Comparison of ENCODE assay signal across 12 cellular contexts in genomic region chr19:2039959-2040646, GRCh38. TPM values are rescaled to one million over a fixed set of nuclear protein-coding genes. Genes with fewer than 3 reads are reported as not detected.
DNase-seq lines count a peak whose midpoint lies in the region; ATAC-seq, FAIRE-seq and TF ChIP-seq lines count a peak whose summit lies in the region.
"Had no signal": no experiment of that assay in that cellular context is flagged by ENCODE, and none has a peak within 500 bp of the region (broad histone marks: within the 10 kb centered on the region; RNA-seq: fewer than 3 reads in every experiment).

No MANE protein-coding gene starts in this region.

- H3K4me3 ChIP-seq in WERI-Rb-1 (ENCODE audit: low read depth, low read length) (no peak overlapping the region), subcutaneous abdominal adipose tissue (ENCODE audit: low read depth in 1 of 5, low read length in 5 of 5) (no peak overlapping the region)

- peak overlapping the region; percentile 37 for H3K27ac Mint-ChIP-seq in activated CD4-positive, alpha-beta T cell treated with anti-CD3 and anti-CD28 coated beads for 36 hours

- H3K4me1 ChIP-seq in subcutaneous abdominal adipose tissue (ENCODE audit: control insufficient read depth in 5 of 5, insufficient read depth in 5 of 5, low read length in 5 of 5), result peaks cover 2 to 49% (median 45%) of the 10 kb centered on the region in 5 donors

- H3K36me3 Mint-ChIP-seq in activated CD4-positive, alpha-beta T cell treated with anti-CD3 and anti-CD28 coated beads for 36 hours (ENCODE audit: low read depth), result peaks cover 21% of the 10 kb centered on the region

- no peak for TF ChIP-seq CTCF in WERI-Rb-1 (IDR thresholded peaks at IDR 0.05; ENCODE audit: low read depth, low read length)

- intact Hi-C loops in activated CD4-positive, alpha-beta T cell treated with anti-CD3 and anti-CD28 coated beads for 36 hours (cut with DNase I, micrococcal nuclease), result loop anchor here in 1 of 2 experiments (5.0 kb wide), 1 partner anchor 112 kb away; the partner anchor contains the start of gene AP3D1

- H3K27me3 ChIP-seq in WERI-Rb-1 (ENCODE audit: insufficient read depth, low read depth, severe bottlenecking), result no peaks in the 10 kb centered on the region
- H3K27me3 ChIP-seq in layer of hippocampus (ENCODE audit: control insufficient read depth, insufficient read depth, low read length), result no peaks in the 10 kb centered on the region
- H3K27me3 ChIP-seq in subcutaneous abdominal adipose tissue (ENCODE audit: control insufficient read depth in 5 of 5, insufficient read depth in 4 of 5, low read length in 5 of 5), result no peaks in the 10 kb centered on the region

- no peak for TF ChIP-seq POLR2A in GM12892 (IDR thresholded peaks at IDR 0.05; ENCODE audit: low read depth, low read length)

- H3K27me3 Mint-ChIP-seq in activated CD4-positive, alpha-beta T cell treated with anti-CD3 and anti-CD28 coated beads for 36 hours, result no peaks in the 10 kb centered on the region

- POLR2A ChIA-PET in activated CD4-positive, alpha-beta T cell treated with anti-CD3 and anti-CD28 coated beads for 36 hours (lab: Charles Lee), result interaction anchor here (2.9 kb wide), 1 partner anchor 12 kb away, joined by 20 read pairs; no protein-coding TSS in a partner anchor

- FAIRE-seq in GM12892 (lab: Jason Lieb, UNC), result no peak
- FAIRE-seq: A204.1 had no signal

- ATAC-seq in activated CD4-positive, alpha-beta T cell treated with anti-CD3 and anti-CD28 coated beads for 36 hours, result no peak
- no peak for ATAC-seq in GM21526 (IDR thresholded peaks at IDR 0.05; ENCODE audit: low FRiP score, unreplicated experiment)

- peaks cover 19% of the 10 kb centered on the region for H3K4me1 Mint-ChIP-seq in activated CD4-positive, alpha-beta T cell treated with anti-CD3 and anti-CD28 coated beads for 36 hours

- no peak overlapping the region for H3K9ac ChIP-seq in subcutaneous abdominal adipose tissue (ENCODE audit: low read length in 5 of 5)

- H3K9me3 Mint-ChIP-seq in activated CD4-positive, alpha-beta T cell treated with anti-CD3 and anti-CD28 coated beads for 36 hours (ENCODE audit: low read depth), result no peaks in the 10 kb centered on the region

- peaks cover 35% of the 10 kb centered on the region for H3K36me3 ChIP-seq in WERI-Rb-1
- H3K36me3 ChIP-seq in subcutaneous abdominal adipose tissue (ENCODE audit: control insufficient read depth in 5 of 5, insufficient read depth in 5 of 5, low read length in 5 of 5), result peaks cover 0 to 64% (median 56%) of the 10 kb centered on the region in 5 donors

- H3K9me3 ChIP-seq in WERI-Rb-1 (ENCODE audit: severe bottlenecking) (peaks cover 6% of the 10 kb centered on the region), subcutaneous abdominal adipose tissue (ENCODE audit: control insufficient read depth in 5 of 5, low read length in 5 of 5) (peaks cover 0 to 11% (median 8%) of the 10 kb centered on the region in 5 donors)

- peak overlapping the region; percentile 73 for H3K4me3 Mint-ChIP-seq in activated CD4-positive, alpha-beta T cell treated with anti-CD3 and anti-CD28 coated beads for 36 hours

- H3K27ac ChIP-seq in WERI-Rb-1 (peak overlapping the region; percentile 69), layer of hippocampus (ENCODE audit: low read depth, low read length) (peak overlapping the region; percentile 18), subcutaneous abdominal adipose tissue (ENCODE audit: low read depth, low read length) (peak overlapping the region; percentile 91)

- CTCF ChIA-PET in activated CD4-positive, alpha-beta T cell treated with anti-CD3 and anti-CD28 coated beads for 36 hours (lab: Charles Lee), result interaction anchor here (1.6 kb wide), 1 partner anchor 29 kb away, joined by 3 read pairs; no protein-coding TSS in a partner anchor

- no peak for DNase-seq in activated CD4-positive, alpha-beta T cell treated with anti-CD3 and anti-CD28 coated beads for 36 hours
- DNase-seq in activated CD4-positive, alpha-beta T cell treated with anti-CD3 and anti-CD28 coated beads for 4 hours, result no peak
- DNase-seq in WERI-Rb-1 (no peak), GM12892 (ENCODE audit: insufficient read length) (no peak), NCI-H526 (lab: John Stamatoyannopoulos, UW) (no peak)
- DNase-seq: activated gamma-delta T cell, foreskin melanocyte, NCI-H2227 treated with DMSO at 0.1 percent for 48 hours had no signal

RNA-seq across cellular contexts. Expression of gene MKNK2, which starts 10.9 kb away (rescaled TPM):
- 100 to 1,000 TPM; 139 to 155 TPM for total RNA-seq in activated CD4-positive, alpha-beta T cell treated with anti-CD3 and anti-CD28 coated beads for 36 hours
- 245 TPM for polyA plus RNA-seq in GM12892 (2012; ENCODE audit: missing spikeins)

RNA-seq across cellular contexts. Expression of gene BTBD2, which starts 24.6 kb away (rescaled TPM):
- 10 to 100 TPM; 46.7 to 61.8 TPM for total RNA-seq in activated CD4-positive, alpha-beta T cell treated with anti-CD3 and anti-CD28 coated beads for 36 hours
- 29.0 TPM for polyA plus RNA-seq in GM12892 (2012; ENCODE audit: missing spikeins)

RNA-seq across cellular contexts. Expression of gene MOB3A, which starts 56.0 kb away (rescaled TPM):
- 100 to 1,000 TPM; 148 to 156 TPM for total RNA-seq in activated CD4-positive, alpha-beta T cell treated with anti-CD3 and anti-CD28 coated beads for 36 hours
- polyA plus RNA-seq in GM12892 (2012; ENCODE audit: missing spikeins), result 113 TPM

RNA-seq across cellular contexts. Expression of gene IZUMO4, which starts 56.6 kb away (rescaled TPM):
- 10 to 100 TPM; 15.2 to 16.6 TPM for total RNA-seq in activated CD4-positive, alpha-beta T cell treated with anti-CD3 and anti-CD28 coated beads for 36 hours
- polyA plus RNA-seq in GM12892 (2012; ENCODE audit: missing spikeins), result 43.2 TPM

Comparison
In these comparisons a context has a peak if more than half of its experiments do, and no peak if none do; other contexts are left out.
1. H3K27ac ChIP-seq: peak in every context shown above with its lines; median percentile 91 in subcutaneous abdominal adipose tissue; 69 in WERI-Rb-1; 18 in layer of hippocampus.